13 cellular contexts compared by ENCODE assay signal in the genomic region with DNA sequence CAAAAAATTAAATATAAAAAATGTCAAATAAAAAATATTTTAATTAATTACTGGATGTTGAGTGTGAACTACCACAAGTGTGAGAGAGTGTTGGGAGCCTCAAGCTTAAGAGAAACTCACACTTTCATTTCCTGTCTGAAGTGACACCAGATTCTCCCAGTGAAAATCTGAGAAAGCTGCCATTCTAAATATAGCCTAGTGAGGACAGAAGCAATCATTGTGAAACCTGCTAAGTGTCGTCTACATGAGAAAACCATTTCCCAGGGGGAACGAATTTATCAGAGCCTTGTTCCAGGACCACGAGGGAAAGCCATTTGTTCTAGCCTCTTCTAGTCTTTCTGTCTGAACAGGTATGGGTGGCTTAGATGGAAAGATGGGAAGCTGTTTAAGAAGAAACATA.
DNase-seq lines count a peak whose midpoint lies in the region; ATAC-seq and TF ChIP-seq lines count a peak whose summit lies in the region.
"Had no signal": no experiment of that assay in that cellular context is flagged by ENCODE, and none has a peak within 500 bp of the region (broad histone marks: within the 10 kb centered on the region; RNA-seq: fewer than 3 reads in every experiment).

No MANE protein-coding gene starts in this region.

- H3K27ac ChIP-seq in cardiac muscle cell (peak overlapping the region; percentile 47), coronary artery (no peak overlapping the region), SJCRH30 (no peak overlapping the region)
- H3K27ac ChIP-seq: heart right ventricle had no signal

- H3K36me3 ChIP-seq in cardiac muscle cell: no peaks in the 10 kb centered on the region
- no peaks in the 10 kb centered on the region for H3K36me3 ChIP-seq in SJCRH30
- H3K36me3 ChIP-seq: heart right ventricle had no signal

- no peaks in the 10 kb centered on the region for H3K4me1 Mint-ChIP-seq in stimulated activated naive B cell treated with anti-CD40 and anti-IgM and Interleukin-4, amounts not matched to agents 10 μg/mL and 1 μg/mL and 100 μg/mL, for 72 hours
- H3K4me1 Mint-ChIP-seq: activated CD4-positive, alpha-beta memory T cell treated with anti-CD3 and anti-CD28 coated beads, Interleukin-2, amount 10 ng/mL, durations not matched to agents 7 days and 5 days had no signal

- H3K27me3 ChIP-seq in cardiac muscle cell (no peaks in the 10 kb centered on the region), SJCRH30 (no peaks in the 10 kb centered on the region)
- H3K27me3 ChIP-seq: heart right ventricle had no signal

- no peak for TF ChIP-seq CTCF in cardiac muscle cell (IDR thresholded peaks at IDR 0.05; ENCODE audit: low read depth, low read length)
- TF ChIP-seq CTCF in coronary artery (IDR thresholded peaks at IDR 0.05): no peak

- H3K27ac Mint-ChIP-seq in stimulated activated naive B cell treated with anti-CD40 and anti-IgM and Interleukin-4, amounts not matched to agents 10 μg/mL and 1 μg/mL and 100 μg/mL, for 72 hours: no peak overlapping the region
- H3K27ac Mint-ChIP-seq: activated CD4-positive, alpha-beta memory T cell treated with anti-CD3 and anti-CD28 coated beads, Interleukin-2, amount 10 ng/mL, durations not matched to agents 7 days and 5 days had no signal

- H3K9me3 ChIP-seq in cardiac muscle cell (ENCODE audit: low read depth) (no peaks in the 10 kb centered on the region), SJCRH30 (replicated peaks) (no peaks in the 10 kb centered on the region)

- H3K4me3 ChIP-seq in cardiac muscle cell (no peak overlapping the region), coronary artery (no peak overlapping the region), SJCRH30 (no peak overlapping the region)
- H3K4me3 ChIP-seq: heart right ventricle, lung had no signal

- ATAC-seq in Right ventricle myocardium inferior (no peak), HG02623 (IDR thresholded peaks at IDR 0.05; ENCODE audit: unreplicated experiment) (peak; percentile 89), HG03520 (IDR thresholded peaks at IDR 0.05; ENCODE audit: unreplicated experiment) (peak; percentile 88)
- peak; percentile 12 to 58 for ATAC-seq in stimulated activated naive B cell treated with anti-CD40 and anti-IgM and Interleukin-4, amounts not matched to agents 10 μg/mL and 1 μg/mL and 100 μg/mL, for 72 hours (replicated peaks)
- ATAC-seq: heart right ventricle had no signal

- H3K4me3 Mint-ChIP-seq in stimulated activated naive B cell treated with anti-CD40 and anti-IgM and Interleukin-4, amounts not matched to agents 10 μg/mL and 1 μg/mL and 100 μg/mL, for 72 hours: no peak overlapping the region
- H3K4me3 Mint-ChIP-seq: activated CD4-positive, alpha-beta memory T cell treated with anti-CD3 and anti-CD28 coated beads, Interleukin-2, amount 10 ng/mL, durations not matched to agents 7 days and 5 days had no signal

- H3K9me3 Mint-ChIP-seq in stimulated activated naive B cell treated with anti-CD40 and anti-IgM and Interleukin-4, amounts not matched to agents 10 μg/mL and 1 μg/mL and 100 μg/mL, for 72 hours: peaks cover 3 to 5% of the 10 kb centered on the region in 2 donors
- H3K9me3 Mint-ChIP-seq: activated CD4-positive, alpha-beta memory T cell treated with anti-CD3 and anti-CD28 coated beads, Interleukin-2, amount 10 ng/mL, durations not matched to agents 7 days and 5 days had no signal

- DNase-seq in cardiac muscle cell (ENCODE audit: low read depth in 1 of 2, low spot score in 1 of 2) (peak in 1 of 2 donors; percentile 63), Right ventricle myocardium inferior (ENCODE audit: missing footprints) (no peak), coronary artery (ENCODE audit: low spot score) (no peak), NCI-H128 (lab: John Stamatoyannopoulos, UW; ENCODE audit: unreplicated experiment) (no peak), SJCRH30 (no peak)
- no peak for DNase-seq in stimulated activated naive B cell treated with anti-CD40 and anti-IgM and Interleukin-4, amounts not matched to agents 10 μg/mL and 1 μg/mL and 100 μg/mL, for 72 hours
- DNase-seq: ACHN; activated CD4-positive, alpha-beta memory T cell treated with anti-CD3 and anti-CD28 coated beads, Interleukin-2, amount 10 ng/mL, durations not matched to agents 7 days and 5 days; heart right ventricle; NCI-H510A treated with DMSO at 0.1 percent for 48 hours had no signal

- peaks cover 8% of the 10 kb centered on the region for H3K4me1 ChIP-seq in cardiac muscle cell (ENCODE audit: low read depth)
- H3K4me1 ChIP-seq in SJCRH30: no peaks in the 10 kb centered on the region
- H3K4me1 ChIP-seq: heart right ventricle had no signal

- no peaks in the 10 kb centered on the region for H3K36me3 Mint-ChIP-seq in stimulated activated naive B cell treated with anti-CD40 and anti-IgM and Interleukin-4, amounts not matched to agents 10 μg/mL and 1 μg/mL and 100 μg/mL, for 72 hours

- no peaks in the 10 kb centered on the region for H3K27me3 Mint-ChIP-seq in stimulated activated naive B cell treated with anti-CD40 and anti-IgM and Interleukin-4, amounts not matched to agents 10 μg/mL and 1 μg/mL and 100 μg/mL, for 72 hours
- H3K27me3 Mint-ChIP-seq: activated CD4-positive, alpha-beta memory T cell treated with anti-CD3 and anti-CD28 coated beads, Interleukin-2, amount 10 ng/mL, durations not matched to agents 7 days and 5 days had no signal

- intact Hi-C loops in Right ventricle myocardium inferior (cut with DNase I): no loop called here
